In the genomic region with DNA sequence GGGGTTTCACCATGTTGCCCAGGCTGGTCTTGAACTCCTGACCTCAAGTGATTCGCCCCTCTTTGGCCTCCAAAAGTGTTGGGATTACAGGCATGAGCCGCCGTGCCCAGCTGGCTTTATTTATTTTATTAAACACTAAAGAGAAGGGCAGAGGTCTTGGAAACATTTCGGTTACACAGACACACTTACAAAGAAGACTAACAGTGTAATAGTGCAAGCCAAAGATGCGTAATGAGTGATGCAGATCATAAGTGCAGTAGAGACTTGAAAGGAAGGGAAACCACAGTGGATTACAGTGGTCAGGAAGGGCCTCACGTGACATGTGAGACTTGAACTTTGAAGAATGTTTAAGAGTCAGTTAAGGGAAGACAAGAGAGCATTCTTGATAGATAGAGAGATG, we compare ENCODE assay signal across 1 cellular context.
A peak's percentile ranks its signal among the peaks of the same experiment; 100 is the strongest.
TF ChIP-seq lines count a peak whose summit lies in the region.

No MANE protein-coding gene starts in this region.

TF ChIP-seq in K562, 482 proteins besides CTCF, POLR2A, EP300 and RAD21 (continued from another document):
- no peak for TF ChIP-seq THRB (CRISPR knock-in tag; conservative IDR thresholded peaks at IDR 0.05)
- TF ChIP-seq RAD51 (IDR thresholded peaks at IDR 0.05; ENCODE audit: borderline replicate concordance, low read depth): 0 out of 2 replicates have a peak, but pooled peaks have one; percentile 41
- TF ChIP-seq EP400 (IDR thresholded peaks at IDR 0.05): no peak
- no peak for TF ChIP-seq POLR2G (IDR thresholded peaks at IDR 0.05; ENCODE audit: low read depth, low read length)
- peak; percentile 29; the same call in 1 of the 2 replicates for TF ChIP-seq BHLHE40 (IDR thresholded peaks at IDR 0.05; ENCODE audit: low read length)
- no peak for TF ChIP-seq ZNF24 (IDR thresholded peaks at IDR 0.05)
- TF ChIP-seq ZNF830 (CRISPR knock-in tag; IDR thresholded peaks at IDR 0.05): no peak
- no peak for TF ChIP-seq ARID4B (CRISPR knock-in tag; IDR thresholded peaks at IDR 0.05)
- no peak for TF ChIP-seq REST (CRISPR knock-in tag; IDR thresholded peaks at IDR 0.05; ENCODE audit: low read depth)
- no peak for TF ChIP-seq SRSF1 (IDR thresholded peaks at IDR 0.05; ENCODE audit: low read depth, low read length)
- TF ChIP-seq, protein P1, sequence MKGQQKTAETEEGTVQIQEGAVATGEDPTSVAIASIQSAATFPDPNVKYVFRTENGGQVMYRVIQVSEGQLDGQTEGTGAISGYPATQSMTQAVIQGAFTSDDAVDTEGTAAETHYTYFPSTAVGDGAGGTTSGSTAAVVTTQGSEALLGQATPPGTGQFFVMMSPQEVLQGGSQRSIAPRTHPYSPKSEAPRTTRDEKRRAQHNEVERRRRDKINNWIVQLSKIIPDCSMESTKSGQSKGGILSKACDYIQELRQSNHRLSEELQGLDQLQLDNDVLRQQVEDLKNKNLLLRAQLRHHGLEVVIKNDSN (CRISPR knock-in tag; IDR thresholded peaks at IDR 0.05): peak; percentile 65
- TF ChIP-seq ELK3 (CRISPR knock-in tag; IDR thresholded peaks at IDR 0.05): no peak
- no peak for TF ChIP-seq KAT7 (CRISPR knock-in tag; IDR thresholded peaks at IDR 0.05; ENCODE audit: borderline replicate concordance)
- TF ChIP-seq, protein P2, sequence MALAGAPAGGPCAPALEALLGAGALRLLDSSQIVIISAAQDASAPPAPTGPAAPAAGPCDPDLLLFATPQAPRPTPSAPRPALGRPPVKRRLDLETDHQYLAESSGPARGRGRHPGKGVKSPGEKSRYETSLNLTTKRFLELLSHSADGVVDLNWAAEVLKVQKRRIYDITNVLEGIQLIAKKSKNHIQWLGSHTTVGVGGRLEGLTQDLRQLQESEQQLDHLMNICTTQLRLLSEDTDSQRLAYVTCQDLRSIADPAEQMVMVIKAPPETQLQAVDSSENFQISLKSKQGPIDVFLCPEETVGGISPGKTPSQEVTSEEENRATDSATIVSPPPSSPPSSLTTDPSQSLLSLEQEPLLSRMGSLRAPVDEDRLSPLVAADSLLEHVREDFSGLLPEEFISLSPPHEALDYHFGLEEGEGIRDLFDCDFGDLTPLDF (CRISPR knock-in tag; IDR thresholded peaks at IDR 0.05): no peak
- TF ChIP-seq, protein P3, sequence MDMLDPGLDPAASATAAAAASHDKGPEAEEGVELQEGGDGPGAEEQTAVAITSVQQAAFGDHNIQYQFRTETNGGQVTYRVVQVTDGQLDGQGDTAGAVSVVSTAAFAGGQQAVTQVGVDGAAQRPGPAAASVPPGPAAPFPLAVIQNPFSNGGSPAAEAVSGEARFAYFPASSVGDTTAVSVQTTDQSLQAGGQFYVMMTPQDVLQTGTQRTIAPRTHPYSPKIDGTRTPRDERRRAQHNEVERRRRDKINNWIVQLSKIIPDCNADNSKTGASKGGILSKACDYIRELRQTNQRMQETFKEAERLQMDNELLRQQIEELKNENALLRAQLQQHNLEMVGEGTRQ (CRISPR knock-in tag; IDR thresholded peaks at IDR 0.05): peak; percentile 75
- TF ChIP-seq, protein P4, sequence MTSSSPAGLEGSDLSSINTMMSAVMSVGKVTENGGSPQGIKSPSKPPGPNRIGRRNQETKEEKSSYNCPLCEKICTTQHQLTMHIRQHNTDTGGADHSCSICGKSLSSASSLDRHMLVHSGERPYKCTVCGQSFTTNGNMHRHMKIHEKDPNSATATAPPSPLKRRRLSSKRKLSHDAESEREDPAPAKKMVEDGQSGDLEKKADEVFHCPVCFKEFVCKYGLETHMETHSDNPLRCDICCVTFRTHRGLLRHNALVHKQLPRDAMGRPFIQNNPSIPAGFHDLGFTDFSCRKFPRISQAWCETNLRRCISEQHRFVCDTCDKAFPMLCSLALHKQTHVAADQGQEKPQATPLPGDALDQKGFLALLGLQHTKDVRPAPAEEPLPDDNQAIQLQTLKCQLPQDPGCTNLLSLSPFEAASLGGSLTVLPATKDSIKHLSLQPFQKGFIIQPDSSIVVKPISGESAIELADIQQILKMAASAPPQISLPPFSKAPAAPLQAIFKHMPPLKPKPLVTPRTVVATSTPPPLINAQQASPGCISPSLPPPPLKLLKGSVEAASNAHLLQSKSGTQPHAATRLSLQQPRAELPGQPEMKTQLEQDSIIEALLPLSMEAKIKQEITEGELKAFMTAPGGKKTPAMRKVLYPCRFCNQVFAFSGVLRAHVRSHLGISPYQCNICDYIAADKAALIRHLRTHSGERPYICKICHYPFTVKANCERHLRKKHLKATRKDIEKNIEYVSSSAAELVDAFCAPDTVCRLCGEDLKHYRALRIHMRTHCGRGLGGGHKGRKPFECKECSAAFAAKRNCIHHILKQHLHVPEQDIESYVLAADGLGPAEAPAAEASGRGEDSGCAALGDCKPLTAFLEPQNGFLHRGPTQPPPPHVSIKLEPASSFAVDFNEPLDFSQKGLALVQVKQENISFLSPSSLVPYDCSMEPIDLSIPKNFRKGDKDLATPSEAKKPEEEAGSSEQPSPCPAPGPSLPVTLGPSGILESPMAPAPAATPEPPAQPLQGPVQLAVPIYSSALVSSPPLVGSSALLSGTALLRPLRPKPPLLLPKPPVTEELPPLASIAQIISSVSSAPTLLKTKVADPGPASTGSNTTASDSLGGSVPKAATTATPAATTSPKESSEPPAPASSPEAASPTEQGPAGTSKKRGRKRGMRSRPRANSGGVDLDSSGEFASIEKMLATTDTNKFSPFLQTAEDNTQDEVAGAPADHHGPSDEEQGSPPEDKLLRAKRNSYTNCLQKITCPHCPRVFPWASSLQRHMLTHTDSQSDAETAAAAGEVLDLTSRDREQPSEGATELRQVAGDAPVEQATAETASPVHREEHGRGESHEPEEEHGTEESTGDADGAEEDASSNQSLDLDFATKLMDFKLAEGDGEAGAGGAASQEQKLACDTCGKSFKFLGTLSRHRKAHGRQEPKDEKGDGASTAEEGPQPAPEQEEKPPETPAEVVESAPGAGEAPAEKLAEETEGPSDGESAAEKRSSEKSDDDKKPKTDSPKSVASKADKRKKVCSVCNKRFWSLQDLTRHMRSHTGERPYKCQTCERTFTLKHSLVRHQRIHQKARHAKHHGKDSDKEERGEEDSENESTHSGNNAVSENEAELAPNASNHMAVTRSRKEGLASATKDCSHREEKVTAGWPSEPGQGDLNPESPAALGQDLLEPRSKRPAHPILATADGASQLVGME (CRISPR knock-in tag; IDR thresholded peaks at IDR 0.05): no peak
- TF ChIP-seq POLR2AphosphoS2 (IDR thresholded peaks at IDR 0.05; ENCODE audit: low read length): no peak
